1 cellular context compared by ENCODE assay signal in the genomic region with DNA sequence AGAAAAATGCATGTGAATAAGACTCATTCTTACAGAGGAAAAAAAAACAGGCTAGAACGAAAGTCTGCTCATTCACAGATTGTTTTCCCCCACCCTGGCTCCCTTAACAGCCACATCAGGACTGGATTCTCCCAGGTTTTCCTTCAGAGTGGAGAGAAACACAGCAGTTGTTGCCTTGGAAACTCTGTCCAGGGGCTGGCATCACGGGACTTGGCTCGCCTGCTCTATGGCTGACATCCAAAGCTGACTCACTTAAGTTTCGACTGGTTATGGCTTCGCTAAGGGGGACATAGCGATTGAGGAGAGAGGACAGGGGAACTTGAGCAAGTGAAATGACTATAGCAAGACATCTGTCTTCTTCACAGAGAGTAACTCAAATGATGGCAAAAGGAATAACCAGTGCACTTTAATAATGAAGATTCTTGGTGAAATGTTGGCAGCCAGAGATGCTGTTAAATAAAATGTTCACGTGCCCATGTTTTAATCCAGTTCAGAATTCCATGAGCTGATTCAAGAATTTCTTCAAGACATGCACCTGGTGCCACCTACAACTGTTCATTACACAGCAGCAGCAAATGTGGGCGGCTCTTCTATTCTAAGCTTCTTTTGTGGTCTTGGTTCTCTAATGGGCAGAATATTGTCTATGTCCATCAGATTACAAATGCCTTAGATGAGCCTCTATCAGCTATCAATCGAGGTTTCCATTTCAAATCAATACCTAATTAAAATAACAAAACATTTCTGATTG.
A peak's percentile ranks its signal among the peaks of the same experiment; 100 is the strongest.
TF ChIP-seq lines count a peak whose summit lies in the region.

No MANE protein-coding gene starts in this region.

TF ChIP-seq in HEK293, 187 proteins besides CTCF, POLR2A, EP300 and RAD21 (continued from another document and continues in another):
- TF ChIP-seq, protein P1, sequence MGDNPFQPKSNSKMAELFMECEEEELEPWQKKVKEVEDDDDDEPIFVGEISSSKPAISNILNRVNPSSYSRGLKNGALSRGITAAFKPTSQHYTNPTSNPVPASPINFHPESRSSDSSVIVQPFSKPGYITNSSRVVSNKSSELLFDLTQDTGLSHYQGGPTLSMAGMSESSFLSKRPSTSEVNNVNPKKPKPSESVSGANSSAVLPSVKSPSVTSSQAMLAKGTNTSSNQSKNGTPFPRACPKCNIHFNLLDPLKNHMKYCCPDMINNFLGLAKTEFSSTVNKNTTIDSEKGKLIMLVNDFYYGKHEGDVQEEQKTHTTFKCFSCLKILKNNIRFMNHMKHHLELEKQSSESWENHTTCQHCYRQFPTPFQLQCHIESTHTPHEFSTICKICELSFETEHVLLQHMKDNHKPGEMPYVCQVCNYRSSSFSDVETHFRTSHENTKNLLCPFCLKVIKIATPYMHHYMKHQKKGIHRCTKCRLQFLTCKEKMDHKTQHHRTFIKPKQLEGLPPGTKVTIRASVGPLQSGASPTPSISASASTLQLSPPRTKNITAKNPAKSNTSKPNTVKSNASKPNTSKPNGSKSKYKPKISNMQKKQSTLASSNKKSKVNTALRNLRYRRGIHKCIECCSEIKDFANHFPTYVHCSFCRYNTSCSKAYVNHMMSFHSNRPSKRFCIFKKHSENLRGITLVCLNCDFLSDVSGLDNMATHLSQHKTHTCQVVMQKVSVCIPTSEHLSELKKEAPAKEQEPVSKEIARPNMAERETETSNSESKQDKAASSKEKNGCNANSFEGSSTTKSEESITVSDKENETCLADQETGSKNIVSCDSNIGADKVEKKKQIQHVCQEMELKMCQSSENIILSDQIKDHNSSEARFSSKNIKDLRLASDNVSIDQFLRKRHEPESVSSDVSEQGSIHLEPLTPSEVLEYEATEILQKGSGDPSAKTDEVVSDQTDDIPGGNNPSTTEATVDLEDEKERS (tag by site-specific recombination; IDR thresholded peaks at IDR 0.05) = no peak
- TF ChIP-seq ZNF621 (tag by site-specific recombination; IDR thresholded peaks at IDR 0.05) (no peak), ZNF785 (tag by site-specific recombination; IDR thresholded peaks at IDR 0.05) (no peak), ZNF433 (tag by site-specific recombination; IDR thresholded peaks at IDR 0.05; ENCODE audit: low read depth) (no peak), ZNF776 (tag by site-specific recombination; IDR thresholded peaks at IDR 0.05; ENCODE audit: borderline replicate concordance) (no peak), ZNF23 (tag by site-specific recombination; IDR thresholded peaks at IDR 0.05; ENCODE audit: borderline replicate concordance) (no peak), SALL2 (tag by site-specific recombination; IDR thresholded peaks at IDR 0.05; ENCODE audit: borderline replicate concordance) (no peak), RBAK (tag by site-specific recombination; IDR thresholded peaks at IDR 0.05) (no peak), ZNF114 (tag by site-specific recombination; IDR thresholded peaks at IDR 0.05) (no peak), ZFP41 (tag by site-specific recombination; IDR thresholded peaks at IDR 0.05; ENCODE audit: borderline replicate concordance) (no peak), ZNF660 (tag by site-specific recombination; IDR thresholded peaks at IDR 0.05) (0 out of 2 replicates have a peak, but pooled peaks have one; percentile 35), ZBTB21 (tag by site-specific recombination; IDR thresholded peaks at IDR 0.05) (no peak), ZNF560 (tag by site-specific recombination; IDR thresholded peaks at IDR 0.05; ENCODE audit: borderline replicate concordance) (no peak), ZNF10 (tag by site-specific recombination; IDR thresholded peaks at IDR 0.05) (no peak), ZNF324 (tag by site-specific recombination; IDR thresholded peaks at IDR 0.05) (peak; percentile 45; the same call in 1 of the 2 replicates), ZNF155 (tag by site-specific recombination; IDR thresholded peaks at IDR 0.05) (no peak), SP3 (tag by site-specific recombination; IDR thresholded peaks at IDR 0.05) (no peak), KLF8 (tag by site-specific recombination; IDR thresholded peaks at IDR 0.05) (no peak), ZNF777 (tag by site-specific recombination; IDR thresholded peaks at IDR 0.05; ENCODE audit: borderline replicate concordance) (no peak), ZBTB20 (tag by site-specific recombination; IDR thresholded peaks at IDR 0.05) (no peak), ZNF335 (tag by site-specific recombination; conservative IDR thresholded peaks at IDR 0.05) (peak; percentile 21; the same call in 1 of the 2 replicates), ZNF558 (tag by site-specific recombination; IDR thresholded peaks at IDR 0.05) (0 out of 2 replicates have a peak, but pooled peaks have one; percentile 19), IKZF3 (tag by site-specific recombination; IDR thresholded peaks at IDR 0.05) (no peak), ZNF549 (tag by site-specific recombination; IDR thresholded peaks at IDR 0.05) (no peak), ZNF202 (tag by site-specific recombination; IDR thresholded peaks at IDR 0.05; ENCODE audit: borderline replicate concordance) (no peak), ZNF266 (tag by site-specific recombination; IDR thresholded peaks at IDR 0.05; ENCODE audit: low read depth) (no peak), MZF1 (tag by site-specific recombination; IDR thresholded peaks at IDR 0.05; ENCODE audit: borderline replicate concordance) (no peak), ZNF561 (tag by site-specific recombination; IDR thresholded peaks at IDR 0.05; ENCODE audit: borderline replicate concordance) (0 out of 2 replicates have a peak, but pooled peaks have one; percentile 48), ZSCAN30 (tag by site-specific recombination; IDR thresholded peaks at IDR 0.05) (no peak), ZNF350 (tag by site-specific recombination; IDR thresholded peaks at IDR 0.05) (no peak), GLI4 (tag by site-specific recombination; IDR thresholded peaks at IDR 0.05) (no peak), HOXA7 (CRISPR knock-in tag; IDR thresholded peaks at IDR 0.05; ENCODE audit: borderline replicate concordance) (no peak), ZNF423 (tag by site-specific recombination; IDR thresholded peaks at IDR 0.05) (no peak), ZNF404 (tag by site-specific recombination; IDR thresholded peaks at IDR 0.05) (no peak), ZNF600 (tag by site-specific recombination; IDR thresholded peaks at IDR 0.05) (peak; percentile 74), SP7 (tag by site-specific recombination; IDR thresholded peaks at IDR 0.05) (no peak), ZNF544 (tag by site-specific recombination; IDR thresholded peaks at IDR 0.05) (no peak)
- TF ChIP-seq, protein P2, sequence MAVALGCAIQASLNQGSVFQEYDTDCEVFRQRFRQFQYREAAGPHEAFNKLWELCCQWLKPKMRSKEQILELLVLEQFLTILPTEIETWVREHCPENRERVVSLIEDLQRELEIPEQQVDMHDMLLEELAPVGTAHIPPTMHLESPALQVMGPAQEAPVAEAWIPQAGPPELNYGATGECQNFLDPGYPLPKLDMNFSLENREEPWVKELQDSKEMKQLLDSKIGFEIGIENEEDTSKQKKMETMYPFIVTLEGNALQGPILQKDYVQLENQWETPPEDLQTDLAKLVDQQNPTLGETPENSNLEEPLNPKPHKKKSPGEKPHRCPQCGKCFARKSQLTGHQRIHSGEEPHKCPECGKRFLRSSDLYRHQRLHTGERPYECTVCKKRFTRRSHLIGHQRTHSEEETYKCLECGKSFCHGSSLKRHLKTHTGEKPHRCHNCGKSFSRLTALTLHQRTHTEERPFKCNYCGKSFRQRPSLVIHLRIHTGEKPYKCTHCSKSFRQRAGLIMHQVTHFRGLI (tag by site-specific recombination; IDR thresholded peaks at IDR 0.05) = no peak
- TF ChIP-seq, protein P3, sequence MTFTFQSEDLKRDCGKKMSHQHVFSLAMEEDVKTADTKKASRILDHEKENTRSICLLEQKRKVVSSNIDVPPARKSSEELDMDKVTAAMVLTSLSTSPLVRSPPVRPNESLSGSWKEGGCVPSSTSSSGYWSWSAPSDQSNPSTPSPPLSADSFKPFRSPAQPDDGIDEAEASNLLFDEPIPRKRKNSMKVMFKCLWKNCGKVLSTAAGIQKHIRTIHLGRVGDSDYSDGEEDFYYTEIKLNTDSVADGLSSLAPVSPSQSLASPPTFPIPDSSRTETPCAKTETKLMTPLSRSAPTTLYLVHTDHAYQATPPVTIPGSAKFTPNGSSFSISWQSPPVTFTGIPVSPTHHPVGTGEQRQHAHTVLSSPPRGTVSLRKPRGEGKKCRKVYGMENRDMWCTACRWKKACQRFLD (tag by site-specific recombination; IDR thresholded peaks at IDR 0.05) = no peak
- TF ChIP-seq, protein P4, sequence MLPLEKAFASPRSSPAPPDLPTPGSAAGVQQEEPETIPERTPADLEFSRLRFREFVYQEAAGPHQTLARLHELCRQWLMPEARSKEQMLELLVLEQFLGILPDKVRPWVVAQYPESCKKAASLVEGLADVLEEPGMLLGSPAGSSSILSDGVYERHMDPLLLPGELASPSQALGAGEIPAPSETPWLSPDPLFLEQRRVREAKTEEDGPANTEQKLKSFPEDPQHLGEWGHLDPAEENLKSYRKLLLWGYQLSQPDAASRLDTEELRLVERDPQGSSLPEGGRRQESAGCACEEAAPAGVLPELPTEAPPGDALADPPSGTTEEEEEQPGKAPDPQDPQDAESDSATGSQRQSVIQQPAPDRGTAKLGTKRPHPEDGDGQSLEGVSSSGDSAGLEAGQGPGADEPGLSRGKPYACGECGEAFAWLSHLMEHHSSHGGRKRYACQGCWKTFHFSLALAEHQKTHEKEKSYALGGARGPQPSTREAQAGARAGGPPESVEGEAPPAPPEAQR (tag by site-specific recombination; IDR thresholded peaks at IDR 0.05) = no peak
- TF ChIP-seq, protein P5, sequence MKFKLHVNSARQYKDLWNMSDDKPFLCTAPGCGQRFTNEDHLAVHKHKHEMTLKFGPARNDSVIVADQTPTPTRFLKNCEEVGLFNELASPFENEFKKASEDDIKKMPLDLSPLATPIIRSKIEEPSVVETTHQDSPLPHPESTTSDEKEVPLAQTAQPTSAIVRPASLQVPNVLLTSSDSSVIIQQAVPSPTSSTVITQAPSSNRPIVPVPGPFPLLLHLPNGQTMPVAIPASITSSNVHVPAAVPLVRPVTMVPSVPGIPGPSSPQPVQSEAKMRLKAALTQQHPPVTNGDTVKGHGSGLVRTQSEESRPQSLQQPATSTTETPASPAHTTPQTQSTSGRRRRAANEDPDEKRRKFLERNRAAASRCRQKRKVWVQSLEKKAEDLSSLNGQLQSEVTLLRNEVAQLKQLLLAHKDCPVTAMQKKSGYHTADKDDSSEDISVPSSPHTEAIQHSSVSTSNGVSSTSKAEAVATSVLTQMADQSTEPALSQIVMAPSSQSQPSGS (tag by site-specific recombination; IDR thresholded peaks at IDR 0.05; ENCODE audit: low read depth) = no peak
- TF ChIP-seq, protein P6, sequence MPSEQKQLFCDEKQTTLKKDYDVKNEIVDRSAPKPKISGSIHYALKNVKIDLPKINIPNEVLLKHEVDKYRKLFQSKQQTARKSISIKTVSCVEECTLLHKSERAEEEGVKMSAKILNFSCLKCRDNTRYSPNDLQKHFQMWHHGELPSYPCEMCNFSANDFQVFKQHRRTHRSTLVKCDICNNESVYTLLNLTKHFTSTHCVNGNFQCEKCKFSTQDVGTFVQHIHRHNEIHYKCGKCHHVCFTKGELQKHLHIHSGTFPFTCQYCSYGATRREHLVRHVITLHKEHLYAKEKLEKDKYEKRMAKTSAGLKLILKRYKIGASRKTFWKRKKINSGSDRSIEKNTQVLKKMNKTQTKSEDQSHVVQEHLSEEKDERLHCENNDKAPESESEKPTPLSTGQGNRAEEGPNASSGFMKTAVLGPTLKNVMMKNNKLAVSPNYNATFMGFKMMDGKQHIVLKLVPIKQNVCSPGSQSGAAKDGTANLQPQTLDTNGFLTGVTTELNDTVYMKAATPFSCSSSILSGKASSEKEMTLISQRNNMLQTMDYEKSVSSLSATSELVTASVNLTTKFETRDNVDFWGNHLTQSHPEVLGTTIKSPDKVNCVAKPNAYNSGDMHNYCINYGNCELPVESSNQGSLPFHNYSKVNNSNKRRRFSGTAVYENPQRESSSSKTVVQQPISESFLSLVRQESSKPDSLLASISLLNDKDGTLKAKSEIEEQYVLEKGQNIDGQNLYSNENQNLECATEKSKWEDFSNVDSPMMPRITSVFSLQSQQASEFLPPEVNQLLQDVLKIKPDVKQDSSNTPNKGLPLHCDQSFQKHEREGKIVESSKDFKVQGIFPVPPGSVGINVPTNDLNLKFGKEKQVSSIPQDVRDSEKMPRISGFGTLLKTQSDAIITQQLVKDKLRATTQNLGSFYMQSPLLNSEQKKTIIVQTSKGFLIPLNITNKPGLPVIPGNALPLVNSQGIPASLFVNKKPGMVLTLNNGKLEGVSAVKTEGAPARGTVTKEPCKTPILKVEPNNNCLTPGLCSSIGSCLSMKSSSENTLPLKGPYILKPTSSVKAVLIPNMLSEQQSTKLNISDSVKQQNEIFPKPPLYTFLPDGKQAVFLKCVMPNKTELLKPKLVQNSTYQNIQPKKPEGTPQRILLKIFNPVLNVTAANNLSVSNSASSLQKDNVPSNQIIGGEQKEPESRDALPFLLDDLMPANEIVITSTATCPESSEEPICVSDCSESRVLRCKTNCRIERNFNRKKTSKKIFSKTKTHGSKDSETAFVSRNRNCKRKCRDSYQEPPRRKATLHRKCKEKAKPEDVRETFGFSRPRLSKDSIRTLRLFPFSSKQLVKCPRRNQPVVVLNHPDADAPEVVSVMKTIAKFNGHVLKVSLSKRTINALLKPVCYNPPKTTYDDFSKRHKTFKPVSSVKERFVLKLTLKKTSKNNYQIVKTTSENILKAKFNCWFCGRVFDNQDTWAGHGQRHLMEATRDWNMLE (tag by site-specific recombination; conservative IDR thresholded peaks at IDR 0.05; ENCODE audit: low read depth) = no peak
- TF ChIP-seq, protein P7, sequence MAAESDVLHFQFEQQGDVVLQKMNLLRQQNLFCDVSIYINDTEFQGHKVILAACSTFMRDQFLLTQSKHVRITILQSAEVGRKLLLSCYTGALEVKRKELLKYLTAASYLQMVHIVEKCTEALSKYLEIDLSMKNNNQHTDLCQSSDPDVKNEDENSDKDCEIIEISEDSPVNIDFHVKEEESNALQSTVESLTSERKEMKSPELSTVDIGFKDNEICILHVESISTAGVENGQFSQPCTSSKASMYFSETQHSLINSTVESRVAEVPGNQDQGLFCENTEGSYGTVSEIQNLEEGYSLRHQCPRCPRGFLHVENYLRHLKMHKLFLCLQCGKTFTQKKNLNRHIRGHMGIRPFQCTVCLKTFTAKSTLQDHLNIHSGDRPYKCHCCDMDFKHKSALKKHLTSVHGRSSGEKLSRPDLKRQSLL (tag by site-specific recombination; IDR thresholded peaks at IDR 0.05) = no peak
- TF ChIP-seq, protein P8, sequence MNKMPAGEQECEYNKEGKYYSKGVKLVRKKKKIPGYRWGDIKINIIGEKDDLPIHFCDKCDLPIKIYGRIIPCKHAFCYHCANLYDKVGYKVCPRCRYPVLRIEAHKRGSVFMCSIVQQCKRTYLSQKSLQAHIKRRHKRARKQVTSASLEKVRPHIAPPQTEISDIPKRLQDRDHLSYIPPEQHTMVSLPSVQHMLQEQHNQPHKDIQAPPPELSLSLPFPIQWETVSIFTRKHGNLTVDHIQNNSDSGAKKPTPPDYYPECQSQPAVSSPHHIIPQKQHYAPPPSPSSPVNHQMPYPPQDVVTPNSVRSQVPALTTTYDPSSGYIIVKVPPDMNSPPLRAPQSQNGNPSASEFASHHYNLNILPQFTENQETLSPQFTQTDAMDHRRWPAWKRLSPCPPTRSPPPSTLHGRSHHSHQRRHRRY (tag by site-specific recombination; IDR thresholded peaks at IDR 0.05) = no peak
- TF ChIP-seq, protein P9, sequence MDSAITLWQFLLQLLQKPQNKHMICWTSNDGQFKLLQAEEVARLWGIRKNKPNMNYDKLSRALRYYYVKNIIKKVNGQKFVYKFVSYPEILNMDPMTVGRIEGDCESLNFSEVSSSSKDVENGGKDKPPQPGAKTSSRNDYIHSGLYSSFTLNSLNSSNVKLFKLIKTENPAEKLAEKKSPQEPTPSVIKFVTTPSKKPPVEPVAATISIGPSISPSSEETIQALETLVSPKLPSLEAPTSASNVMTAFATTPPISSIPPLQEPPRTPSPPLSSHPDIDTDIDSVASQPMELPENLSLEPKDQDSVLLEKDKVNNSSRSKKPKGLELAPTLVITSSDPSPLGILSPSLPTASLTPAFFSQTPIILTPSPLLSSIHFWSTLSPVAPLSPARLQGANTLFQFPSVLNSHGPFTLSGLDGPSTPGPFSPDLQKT (IDR thresholded peaks at IDR 0.05; ENCODE audit: borderline replicate concordance, low read depth, low read length) = no peak
